8 cellular contexts compared by ENCODE assay signal in the genomic region with DNA sequence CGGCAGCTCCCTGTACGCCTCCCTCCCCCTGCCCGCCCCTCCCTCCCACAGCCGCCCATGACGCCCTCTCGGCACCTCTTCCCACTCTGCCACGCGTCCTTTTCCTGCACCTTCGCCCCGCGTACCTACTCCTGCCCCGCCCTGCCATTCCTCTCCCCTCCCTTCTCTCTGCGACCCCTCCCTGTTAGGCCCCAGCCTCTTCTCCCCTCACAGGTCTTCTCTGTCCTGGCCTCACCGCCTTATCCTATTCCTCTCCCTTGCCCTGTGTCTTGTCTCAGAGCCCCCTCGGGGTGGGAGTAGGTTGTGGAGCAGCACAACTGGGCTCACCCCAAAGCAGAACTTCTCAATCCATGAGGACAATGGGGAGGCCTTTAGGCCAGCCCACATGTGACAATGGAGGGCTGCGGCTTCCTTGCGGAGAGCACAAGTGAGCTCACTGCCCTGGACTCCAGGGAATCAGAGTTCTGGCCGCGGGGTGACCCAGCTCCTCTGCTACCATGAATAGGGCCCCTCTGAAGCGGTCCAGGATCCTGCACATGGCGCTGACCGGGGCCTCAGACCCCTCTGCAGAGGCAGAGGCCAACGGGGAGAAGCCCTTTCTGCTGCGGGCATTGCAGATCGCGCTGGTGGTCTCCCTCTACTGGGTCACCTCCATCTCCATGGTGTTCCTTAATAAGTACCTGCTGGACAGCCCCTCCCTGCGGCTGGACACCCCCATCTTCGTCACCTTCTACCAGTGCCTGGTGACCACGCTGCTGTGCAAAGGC. TPM values are rescaled to one million over a fixed set of nuclear protein-coding genes. Genes with fewer than 3 reads are reported as not detected.
DNase-seq lines count a peak whose midpoint lies in the region; ATAC-seq and TF ChIP-seq lines count a peak whose summit lies in the region.

No MANE protein-coding gene starts in this region.

- ATAC-seq in HG03025 (IDR thresholded peaks at IDR 0.05; ENCODE audit: low FRiP score, unreplicated experiment), result peak; percentile 33

- no peaks in the 10 kb centered on the region for H3K9me3 ChIP-seq in ectodermal cell (ENCODE audit: control insufficient read depth, low read length)

- WGBS in ectodermal cell, 2 experiments, result 25 to 26% methylated on average over 29 of the region's 29 CpGs

- no peaks in the 10 kb centered on the region for H3K9me3 Mint-ChIP-seq in type B pancreatic cell

- peaks cover 31% of the 10 kb centered on the region for H3K27me3 ChIP-seq in ectodermal cell (ENCODE audit: control insufficient read depth, insufficient read depth, low read length, poor library complexity, severe bottlenecking)

- TF ChIP-seq CTCF in type B pancreatic cell (conservative IDR thresholded peaks at IDR 0.05), result no peak

- peak overlapping the region; percentile 96 for H3K4me3 Mint-ChIP-seq in type B pancreatic cell

- H3K4me1 ChIP-seq in ectodermal cell (ENCODE audit: control insufficient read depth, insufficient read depth, low read length), result peaks cover 7% of the 10 kb centered on the region

- peak overlapping the region; percentile 76 for H3K4me3 ChIP-seq in ectodermal cell (ENCODE audit: insufficient read depth, low read depth, low read length)

- H3K27ac Mint-ChIP-seq in type B pancreatic cell, result peak overlapping the region; percentile 96

- H3K27ac ChIP-seq in ectodermal cell (ENCODE audit: insufficient read depth, low read depth, low read length, poor library complexity, severe bottlenecking), result no peak overlapping the region

- peak; percentile 37 for DNase-seq in stimulated activated CD4-positive, alpha-beta T cell treated with anti-CD3 and anti-CD28 coated beads, Interleukin-4, amount 100 ng/mL, for 24 hours
- DNase-seq in stimulated activated CD4-positive, alpha-beta T cell treated with anti-CD3 and anti-CD28 coated beads, Interleukin-4, amount 100 ng/mL, for 4 hours, result no peak
- DNase-seq in RPMI7951 (ENCODE audit: low read depth) (peak; percentile 60), mesenteric fat pad (ENCODE audit: low spot score) (peak; percentile 89), type B pancreatic cell (ENCODE audit: extremely low spot score, unreplicated experiment) (no peak), iPS-NIHi11 (ENCODE audit: low spot score) (no peak)

- H3K36me3 Mint-ChIP-seq in type B pancreatic cell, result peaks cover 7% of the 10 kb centered on the region

- peaks cover 19% of the 10 kb centered on the region for H3K4me1 Mint-ChIP-seq in type B pancreatic cell (ENCODE audit: unreplicated experiment)

- H3K36me3 ChIP-seq in ectodermal cell (ENCODE audit: control insufficient read depth, insufficient read depth, low read length), result no peaks in the 10 kb centered on the region

- peaks cover 23% of the 10 kb centered on the region for H3K27me3 Mint-ChIP-seq in type B pancreatic cell

RNA-seq across cellular contexts. Expression of a gene that starts 0.5 kb away (rescaled TPM):
- total RNA-seq in RPMI7951 (2014; rRNA removed; shearing (Covaris generic)), result 4.8 and 5.2 TPM in 2 replicates
- 12.1 TPM for polyA plus RNA-seq in ectodermal cell (2013, experiment 1 of 4)
- polyA plus RNA-seq in ectodermal cell (2013, experiment 2 of 4), result 12.6 TPM
- 9.3 TPM for polyA plus RNA-seq in ectodermal cell (2013, experiment 3 of 4)
- 10.1 TPM for polyA plus RNA-seq in ectodermal cell (2013, experiment 4 of 4)
- 81.0 TPM for total RNA-seq in mesenteric fat pad
- 19.5 and 26.0 TPM in 2 replicates for total RNA-seq in type B pancreatic cell (ENCODE audit: low replicate concordance)

RNA-seq across cellular contexts. Expression of a gene that starts 41.8 kb away (rescaled TPM):
- 5.0 and 6.4 TPM in 2 replicates for total RNA-seq in RPMI7951 (2014; rRNA removed; shearing (Covaris generic))
- polyA plus RNA-seq in ectodermal cell (2013, experiment 1 of 4), result 18.6 TPM
- 15.9 TPM for polyA plus RNA-seq in ectodermal cell (2013, experiment 2 of 4)
- 15.1 TPM for polyA plus RNA-seq in ectodermal cell (2013, experiment 3 of 4)
- polyA plus RNA-seq in ectodermal cell (2013, experiment 4 of 4), result 20.6 TPM
- 69.9 TPM for total RNA-seq in mesenteric fat pad
- total RNA-seq in type B pancreatic cell (ENCODE audit: low replicate concordance), result 27.7 and 37.0 TPM in 2 replicates

Comparison
In these comparisons a context has a peak if more than half of its experiments do, and no peak if none do; other contexts are left out.
1. DNase-seq: peak in stimulated activated CD4-positive, alpha-beta T cell treated with anti-CD3 and anti-CD28 coated beads, Interleukin-4, amount 100 ng/mL, for 24 hours (single experiment), RPMI7951 (single experiment) and mesenteric fat pad (single experiment); none in stimulated activated CD4-positive, alpha-beta T cell treated with anti-CD3 and anti-CD28 coated beads, Interleukin-4, amount 100 ng/mL, for 4 hours (0 of 2), type B pancreatic cell (single experiment) and iPS-NIHi11 (single experiment).